In the genomic region with DNA sequence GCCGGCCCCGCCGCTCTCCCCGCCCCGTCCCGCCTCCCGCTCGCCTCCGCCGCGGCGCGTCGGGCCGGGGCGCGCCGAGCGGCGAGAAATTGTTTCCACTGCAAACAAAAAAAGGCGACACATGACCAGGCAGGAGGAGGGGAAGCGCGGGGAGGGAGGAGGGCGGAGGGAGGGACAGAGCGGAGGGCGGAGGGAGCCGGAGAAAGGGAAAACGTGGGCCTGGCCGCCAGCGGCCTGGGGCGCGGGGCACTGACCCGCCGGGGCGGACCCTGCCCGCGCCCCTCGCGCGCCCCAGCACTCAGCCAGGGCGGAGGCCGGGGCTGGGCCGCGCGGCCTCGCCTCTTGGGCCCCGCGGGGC, we compare ENCODE assay signal across 8 cellular contexts. TPM values are rescaled to one million over a fixed set of nuclear protein-coding genes. Genes with fewer than 3 reads are reported as not detected.
DNase-seq lines count a peak whose midpoint lies in the region; ATAC-seq and TF ChIP-seq lines count a peak whose summit lies in the region.

A gene with protein sequence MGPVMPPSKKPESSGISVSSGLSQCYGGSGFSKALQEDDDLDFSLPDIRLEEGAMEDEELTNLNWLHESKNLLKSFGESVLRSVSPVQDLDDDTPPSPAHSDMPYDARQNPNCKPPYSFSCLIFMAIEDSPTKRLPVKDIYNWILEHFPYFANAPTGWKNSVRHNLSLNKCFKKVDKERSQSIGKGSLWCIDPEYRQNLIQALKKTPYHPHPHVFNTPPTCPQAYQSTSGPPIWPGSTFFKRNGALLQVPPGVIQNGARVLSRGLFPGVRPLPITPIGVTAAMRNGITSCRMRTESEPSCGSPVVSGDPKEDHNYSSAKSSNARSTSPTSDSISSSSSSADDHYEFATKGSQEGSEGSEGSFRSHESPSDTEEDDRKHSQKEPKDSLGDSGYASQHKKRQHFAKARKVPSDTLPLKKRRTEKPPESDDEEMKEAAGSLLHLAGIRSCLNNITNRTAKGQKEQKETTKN (minus strand): TSS at position 123 of the 358 bp plus-strand sequence. CDS start 4,757 bp downstream, outside the sequence.

- peaks cover 20% of the 10 kb centered on the region for H3K36me3 Mint-ChIP-seq in Calu3 (ENCODE audit: insufficient read depth, unreplicated experiment)

- no peaks in the 10 kb centered on the region for H3K27me3 Mint-ChIP-seq in Calu3 (ENCODE audit: unreplicated experiment)

- H3K9me3 ChIP-seq in mucosa of rectum (ENCODE audit: control insufficient read depth in 2 of 2, low read length in 2 of 2): no peaks in the 10 kb centered on the region

- H3K9ac ChIP-seq in mucosa of rectum (ENCODE audit: low read depth in 1 of 2, low read length in 2 of 2): peak within 1 kb of the TSS; percentile 88 to 92

- CTCF ChIA-PET in Calu3 (lab: Charles Lee): no interaction called here

- peak within 1 kb of the TSS; percentile 51 for H3K27ac Mint-ChIP-seq in Calu3 (ENCODE audit: unreplicated experiment)

- peaks cover 18% of the 10 kb centered on the region for H3K4me1 Mint-ChIP-seq in Calu3 (ENCODE audit: low read depth, unreplicated experiment)

- peaks cover 23 to 40% of the 10 kb centered on the region in 2 donors for H3K4me1 ChIP-seq in mucosa of rectum (ENCODE audit: control insufficient read depth in 2 of 2, insufficient read depth in 2 of 2, low read length in 2 of 2)

- peak within 1 kb of the TSS; percentile 85 for H3K4me3 Mint-ChIP-seq in Calu3 (ENCODE audit: low read depth, unreplicated experiment)

- DNase-seq in Calu3 (peak; percentile 85), HuH-7 (ENCODE audit: low spot score) (peak; percentile 82), OCI-M1 (lab: John Stamatoyannopoulos, UW) (peak; percentile 78), activated T-cell treated with anti-CD3 and anti-CD28 coated beads for 48 hours (ENCODE audit: low read depth) (peak; percentile 84), epithelial cell of proximal tubule (ENCODE audit: low read depth) (no peak)
- peak; percentile 66 to 76 for DNase-seq in stimulated activated CD8-positive, alpha-beta memory T cell treated with anti-CD3 and anti-CD28 coated beads, Interleukin-4, amount 100 ng/mL, for 4 hours (ENCODE audit: low read depth in 2 of 2, low spot score in 1 of 2)

- intact Hi-C loops in Calu3 (cut with micrococcal nuclease; ENCODE audit: unreplicated experiment): loop anchor here (10.0 kb wide), 1 partner anchor 202 kb away; no protein-coding TSS in a partner anchor

- H3K36me3 ChIP-seq in mucosa of rectum (ENCODE audit: control insufficient read depth in 2 of 2, insufficient read depth in 2 of 2, low read length in 2 of 2): peaks cover 3 to 4% of the 10 kb centered on the region in 2 donors

- H3K9me3 Mint-ChIP-seq in Calu3 (ENCODE audit: low read depth, unreplicated experiment): no peaks in the 10 kb centered on the region

- peak within 1 kb of the TSS; percentile 89 to 93 for H3K27ac ChIP-seq in mucosa of rectum (ENCODE audit: low read depth in 2 of 2, low read length in 2 of 2)

- ATAC-seq in GM21515 (IDR thresholded peaks at IDR 0.05; ENCODE audit: unreplicated experiment): peak; percentile 38

- H3K4me3 ChIP-seq in epithelial cell of proximal tubule (ENCODE audit: low read depth, low read length) (peak within 1 kb of the TSS; percentile 91), mucosa of rectum (ENCODE audit: low read length in 2 of 2) (peak within 1 kb of the TSS; percentile 87 to 100)

- BruUV-seq in Calu3 (replicated peaks; lab: Mats Ljungman, UMichigan): no TSS peak

- H3K27me3 ChIP-seq in mucosa of rectum (ENCODE audit: control insufficient read depth in 2 of 2, insufficient read depth in 2 of 2, low read length in 2 of 2): no peaks in the 10 kb centered on the region

- TF ChIP-seq CTCF in Calu3 (IDR thresholded peaks at IDR 0.05; ENCODE audit: unreplicated experiment) (no peak), epithelial cell of proximal tubule (conservative IDR thresholded peaks at IDR 0.05; ENCODE audit: low read depth, low read length) (no peak)

RNA-seq across cellular contexts. Expression of the gene that starts here (rescaled TPM):
- total RNA-seq in Calu3 (2022) (11.8 and 12.1 TPM in 2 replicates), epithelial cell of proximal tubule (23.2 and 27.8 TPM in 2 replicates)
